ENCODE assay signal across 5 cellular contexts in genomic region chr6:109631403-109631802, GRCh38.
"Had no signal": no experiment of that assay in that cellular context is flagged by ENCODE, and none has a peak within 500 bp of the region (broad histone marks: within the 10 kb centered on the region; RNA-seq: fewer than 3 reads in every experiment).

No MANE protein-coding gene starts in this region.

- H3K27ac ChIP-seq: HL-60, KMS-11 had no signal

- DNase-seq: KBM-7, KG1 had no signal

- FAIRE-seq: HTR-8/SVneo had no signal

- H3K9ac ChIP-seq: KMS-11 had no signal

- H3K4me2 ChIP-seq: KMS-11 had no signal
